In genomic region chr13:99275093-99275469, GRCh38 we compare ENCODE assay signal across 9 cellular contexts. TPM values are rescaled to one million over a fixed set of nuclear protein-coding genes. Genes with fewer than 3 reads are reported as not detected.
DNase-seq lines count a peak whose midpoint lies in the region; ATAC-seq and TF ChIP-seq lines count a peak whose summit lies in the region.
"Had no signal": no experiment of that assay in that cellular context is flagged by ENCODE, and none has a peak within 500 bp of the region (broad histone marks: within the 10 kb centered on the region; RNA-seq: fewer than 3 reads in every experiment).

No MANE protein-coding gene starts in this region.

- TF ChIP-seq POLR2A in upper lobe of left lung (IDR thresholded peaks at IDR 0.05): no peak

- H3K27ac ChIP-seq in upper lobe of left lung: no peak overlapping the region

- DNase-seq in activated naive CD4-positive, alpha-beta T cell treated with anti-CD3 and anti-CD28 coated beads for 36 hours: peak; percentile 76
- no peak for DNase-seq in activated naive CD4-positive, alpha-beta T cell (lab: John Stamatoyannopoulos, UW)
- peak; percentile 80 for DNase-seq in RPMI7951 (ENCODE audit: low read depth)
- peak; percentile 18 for DNase-seq in cerebellar cortex (ENCODE audit: low spot score)
- DNase-seq in stimulated activated naive CD4-positive, alpha-beta T cell treated with Interleukin-2 at 50 U/mL for 16 hours (lab: John Stamatoyannopoulos, UW): peak; percentile 25
- no peak for DNase-seq in anterior cingulate cortex (lab: John Stamatoyannopoulos, UW)
- DNase-seq in cortex of kidney (lab: John Stamatoyannopoulos, UW): no peak
- no peak for DNase-seq in upper lobe of left lung

- H3K27me3 Mint-ChIP-seq in activated naive CD4-positive, alpha-beta T cell treated with anti-CD3 and anti-CD28 coated beads for 36 hours (ENCODE audit: low read depth): no peaks in the 10 kb centered on the region

- H3K36me3 ChIP-seq in upper lobe of left lung: no peaks in the 10 kb centered on the region

- 38 to 57% methylated on average over 1 of the region's 1 CpG for WGBS in upper lobe of left lung, 2 donors

- peaks cover 5% of the 10 kb centered on the region for H3K9me3 Mint-ChIP-seq in activated naive CD4-positive, alpha-beta T cell treated with anti-CD3 and anti-CD28 coated beads for 36 hours

- intact Hi-C loops in activated naive CD4-positive, alpha-beta T cell treated with anti-CD3 and anti-CD28 coated beads for 36 hours (cut with micrococcal nuclease): loop anchor here (1.0 to 2.0 kb wide), 4 partner anchors 13 to 96 kb away; no protein-coding TSS in a partner anchor

- H3K27ac Mint-ChIP-seq in activated naive CD4-positive, alpha-beta T cell treated with anti-CD3 and anti-CD28 coated beads for 36 hours: peak overlapping the region; percentile 54

- peaks cover 0 to 5% (median 4%) of the 10 kb centered on the region in 4 donors for H3K9me3 ChIP-seq in upper lobe of left lung

- no peak for TF ChIP-seq CTCF in upper lobe of left lung (IDR thresholded peaks at IDR 0.05)

- no peaks in the 10 kb centered on the region for H3K27me3 ChIP-seq in upper lobe of left lung

- H3K4me1 ChIP-seq in upper lobe of left lung: peaks cover 2 to 14% (median 5%) of the 10 kb centered on the region in 4 donors

- no peak overlapping the region for H3K4me3 Mint-ChIP-seq in activated naive CD4-positive, alpha-beta T cell treated with anti-CD3 and anti-CD28 coated beads for 36 hours

- peaks cover 93% of the 10 kb centered on the region for H3K4me1 Mint-ChIP-seq in activated naive CD4-positive, alpha-beta T cell treated with anti-CD3 and anti-CD28 coated beads for 36 hours (ENCODE audit: low read depth)

- CTCF ChIA-PET in activated naive CD4-positive, alpha-beta T cell treated with anti-CD3 and anti-CD28 coated beads for 36 hours (lab: Charles Lee): interaction anchor here (0.6 to 11.9 kb wide), 9 partner anchors 9 to 162 kb away, joined by 3 to 302 read pairs (median 4); no protein-coding TSS in a partner anchor

- H3K36me3 Mint-ChIP-seq in activated naive CD4-positive, alpha-beta T cell treated with anti-CD3 and anti-CD28 coated beads for 36 hours (ENCODE audit: low read depth): peaks cover 37% of the 10 kb centered on the region

- H3K4me3 ChIP-seq in upper lobe of left lung: no peak overlapping the region
- H3K4me3 ChIP-seq: smooth muscle cell had no signal

- no peak for TF ChIP-seq EP300 in upper lobe of left lung (IDR thresholded peaks at IDR 0.05)

- no peak for ATAC-seq in upper lobe of left lung (ENCODE audit: low FRiP score in 2 of 2)

RNA-seq across cellular contexts. Expression of gene GPR18, which starts 16.9 kb away (rescaled TPM):
- 1 to 10 TPM; 2.4 TPM for total RNA-seq in activated naive CD4-positive, alpha-beta T cell treated with anti-CD3 and anti-CD28 coated beads for 36 hours
- total RNA-seq in RPMI7951 (2014; rRNA removed; shearing (Covaris generic)): not detected in 2 replicates
- under 1 TPM in 2 of 6 donors, not detected in 4; 0.52 to 0.94 TPM for total RNA-seq in upper lobe of left lung
- total RNA-seq: smooth muscle cell had no signal

RNA-seq across cellular contexts. Expression of gene GPR183, which starts 32.1 kb away (rescaled TPM):
- 10 to 100 TPM; 37.4 to 38.8 TPM for total RNA-seq in activated naive CD4-positive, alpha-beta T cell treated with anti-CD3 and anti-CD28 coated beads for 36 hours
- 4.9 and 5.1 TPM in 2 replicates for total RNA-seq in RPMI7951 (2014; rRNA removed; shearing (Covaris generic))
- total RNA-seq in upper lobe of left lung: 10 to 100 TPM in 3 of 6 donors, 1 to 10 TPM in 3; 2.6 to 13.5 (median 10.0) TPM

Comparison
In these comparisons a context has a peak if more than half of its experiments do, and no peak if none do; other contexts are left out.
1. DNase-seq: peak in activated naive CD4-positive, alpha-beta T cell treated with anti-CD3 and anti-CD28 coated beads for 36 hours (single experiment), RPMI7951 (single experiment), cerebellar cortex (single experiment) and stimulated activated naive CD4-positive, alpha-beta T cell treated with Interleukin-2 at 50 U/mL for 16 hours (single experiment); none in activated naive CD4-positive, alpha-beta T cell (0 of 4), anterior cingulate cortex (0 of 58), cortex of kidney (single experiment) and upper lobe of left lung (0 of 2).